Comparison of ENCODE assay signal across 19 cellular contexts in genomic region chr10:59792812-59793211, GRCh38. TPM values are rescaled to one million over a fixed set of nuclear protein-coding genes. Genes with fewer than 3 reads are reported as not detected.
DNase-seq lines count a peak whose midpoint lies in the region; ATAC-seq, FAIRE-seq and TF ChIP-seq lines count a peak whose summit lies in the region.
"Had no signal": no experiment of that assay in that cellular context is flagged by ENCODE, and none has a peak within 500 bp of the region (broad histone marks: within the 10 kb centered on the region; RNA-seq: fewer than 3 reads in every experiment).

No MANE protein-coding gene starts in this region.

- POLR2A ChIA-PET in activated CD4-positive, alpha-beta T cell treated with anti-CD3 and anti-CD28 coated beads for 36 hours (lab: Charles Lee), result no interaction called here
- POLR2A ChIA-PET in activated CD4-positive, alpha-beta T cell treated with anti-CD3 and anti-CD28 coated beads, Interleukin-2, amount 10 ng/mL, durations not matched to agents 7 days and 5 days (lab: Charles Lee), result no interaction called here

- intact Hi-C loops in activated CD4-positive, alpha-beta T cell treated with anti-CD3 and anti-CD28 coated beads for 36 hours (cut with DNase I, micrococcal nuclease), result no loop called here

- no peaks in the 10 kb centered on the region for H3K27me3 Mint-ChIP-seq in activated CD4-positive, alpha-beta T cell treated with anti-CD3 and anti-CD28 coated beads for 36 hours
- no peaks in the 10 kb centered on the region for H3K27me3 Mint-ChIP-seq in activated CD4-positive, alpha-beta T cell treated with anti-CD3 and anti-CD28 coated beads, Interleukin-2, amount 10 ng/mL, durations not matched to agents 7 days and 5 days
- H3K27me3 Mint-ChIP-seq in brain (no peaks in the 10 kb centered on the region), nephron (ENCODE audit: low read depth) (no peaks in the 10 kb centered on the region)

- H3K36me3 Mint-ChIP-seq in activated CD4-positive, alpha-beta T cell treated with anti-CD3 and anti-CD28 coated beads for 36 hours (ENCODE audit: low read depth), result peaks cover 61% of the 10 kb centered on the region
- peaks cover 49% of the 10 kb centered on the region for H3K36me3 Mint-ChIP-seq in activated CD4-positive, alpha-beta T cell treated with anti-CD3 and anti-CD28 coated beads, Interleukin-2, amount 10 ng/mL, durations not matched to agents 7 days and 5 days (ENCODE audit: low read depth)
- peaks cover 67% of the 10 kb centered on the region for H3K36me3 Mint-ChIP-seq in brain
- H3K36me3 Mint-ChIP-seq in nephron (ENCODE audit: low read depth), result peaks cover 72% of the 10 kb centered on the region

- DNase-seq in activated CD4-positive, alpha-beta T cell treated with anti-CD3 and anti-CD28 coated beads for 36 hours, result no peak
- DNase-seq in activated CD4-positive, alpha-beta T cell treated with anti-CD3 and anti-CD28 coated beads, Interleukin-2, amount 10 ng/mL, durations not matched to agents 7 days and 5 days, result no peak
- DNase-seq in urothelium cell line (ENCODE audit: low spot score), result no peak
- no peak for DNase-seq in NCI-H1417 (lab: John Stamatoyannopoulos, UW)
- DNase-seq in stimulated activated CD4-positive, alpha-beta T cell treated with anti-CD3 and anti-CD28 coated beads, Interleukin-4, amount 100 ng/mL, for 1 hour, result no peak
- DNase-seq: Caco-2; CD8-positive, alpha-beta T cell; DND-41; GDM1 had no signal

- TF ChIP-seq CTCF in brain (conservative IDR thresholded peaks at IDR 0.05), result no peak
- no peak for TF ChIP-seq CTCF in nephron (IDR thresholded peaks at IDR 0.05; ENCODE audit: unreplicated experiment in 3 of 3)

- CTCF ChIA-PET in activated CD4-positive, alpha-beta T cell treated with anti-CD3 and anti-CD28 coated beads for 36 hours (lab: Charles Lee), result interaction anchor here (1.1 kb wide), 1 partner anchor 167 kb away, joined by 5 read pairs; no protein-coding TSS in a partner anchor
- CTCF ChIA-PET in activated CD4-positive, alpha-beta T cell treated with anti-CD3 and anti-CD28 coated beads, Interleukin-2, amount 10 ng/mL, durations not matched to agents 7 days and 5 days (lab: Charles Lee), result interaction anchor here (1.2 to 1.5 kb wide), 2 partner anchors 12 to 167 kb away, joined by 3 to 4 read pairs; no protein-coding TSS in a partner anchor

- peak; percentile 5 for FAIRE-seq in urothelium cell line (lab: Jason Lieb, UNC)
- FAIRE-seq: GM12892, GM19239 had no signal

- ATAC-seq in activated CD4-positive, alpha-beta T cell treated with anti-CD3 and anti-CD28 coated beads for 36 hours, result no peak
- ATAC-seq in GM19324 (IDR thresholded peaks at IDR 0.05; ENCODE audit: low FRiP score, unreplicated experiment), result no peak
- ATAC-seq: CD8-positive, alpha-beta T cell; HCT116 had no signal

- no peak overlapping the region for H3K4me3 Mint-ChIP-seq in activated CD4-positive, alpha-beta T cell treated with anti-CD3 and anti-CD28 coated beads for 36 hours
- H3K4me3 Mint-ChIP-seq in activated CD4-positive, alpha-beta T cell treated with anti-CD3 and anti-CD28 coated beads, Interleukin-2, amount 10 ng/mL, durations not matched to agents 7 days and 5 days, result no peak overlapping the region
- H3K4me3 Mint-ChIP-seq in brain (no peak overlapping the region), nephron (no peak overlapping the region)
- H3K4me3 Mint-ChIP-seq: CD14-positive monocyte; CD8-positive, alpha-beta T cell had no signal

- H3K27ac Mint-ChIP-seq in activated CD4-positive, alpha-beta T cell treated with anti-CD3 and anti-CD28 coated beads for 36 hours, result peak overlapping the region; percentile 51
- no peak overlapping the region for H3K27ac Mint-ChIP-seq in activated CD4-positive, alpha-beta T cell treated with anti-CD3 and anti-CD28 coated beads, Interleukin-2, amount 10 ng/mL, durations not matched to agents 7 days and 5 days
- peak overlapping the region in 3 of 5 experiments; percentile 3 to 13 (median 12) for H3K27ac Mint-ChIP-seq in brain
- peak overlapping the region in 2 of 3 experiments; percentile 32 to 85 for H3K27ac Mint-ChIP-seq in nephron
- H3K27ac Mint-ChIP-seq: CD8-positive, alpha-beta T cell had no signal

- no peaks in the 10 kb centered on the region for H3K9me3 Mint-ChIP-seq in activated CD4-positive, alpha-beta T cell treated with anti-CD3 and anti-CD28 coated beads for 36 hours (ENCODE audit: low read depth)
- no peaks in the 10 kb centered on the region for H3K9me3 Mint-ChIP-seq in activated CD4-positive, alpha-beta T cell treated with anti-CD3 and anti-CD28 coated beads, Interleukin-2, amount 10 ng/mL, durations not matched to agents 7 days and 5 days
- H3K9me3 Mint-ChIP-seq in brain, result peaks cover 0 to 8% (median 0%) of the 10 kb centered on the region in 5 experiments
- H3K9me3 Mint-ChIP-seq in nephron, result peaks cover 10% of the 10 kb centered on the region
- H3K9me3 Mint-ChIP-seq: CD8-positive, alpha-beta T cell had no signal

- peaks cover 7% of the 10 kb centered on the region for H3K4me1 Mint-ChIP-seq in activated CD4-positive, alpha-beta T cell treated with anti-CD3 and anti-CD28 coated beads for 36 hours
- H3K4me1 Mint-ChIP-seq in activated CD4-positive, alpha-beta T cell treated with anti-CD3 and anti-CD28 coated beads, Interleukin-2, amount 10 ng/mL, durations not matched to agents 7 days and 5 days, result no peaks in the 10 kb centered on the region
- H3K4me1 Mint-ChIP-seq in brain (peaks cover 15% of the 10 kb centered on the region), nephron (peaks cover 45% of the 10 kb centered on the region)
- H3K4me1 Mint-ChIP-seq: CD14-positive monocyte had no signal

RNA-seq across cellular contexts. Expression of gene MRLN, which starts 39.6 kb away (rescaled TPM):
- not detected for total RNA-seq in activated CD4-positive, alpha-beta T cell treated with anti-CD3 and anti-CD28 coated beads for 36 hours
- not detected for total RNA-seq in activated CD4-positive, alpha-beta T cell treated with anti-CD3 and anti-CD28 coated beads, Interleukin-2, amount 10 ng/mL, durations not matched to agents 7 days and 5 days
- not detected for polyA plus RNA-seq in brain (ENCODE audit: insufficient read depth, low read depth, low replicate concordance)
- total RNA-seq: A673; CD8-positive, alpha-beta T cell; H4 had no signal
- polyA plus RNA-seq: BJ, CD14-positive monocyte had no signal
